8 cellular contexts compared by ENCODE assay signal in genomic region chr18:51153659-51154371, GRCh38. TPM values are rescaled to one million over a fixed set of nuclear protein-coding genes. Genes with fewer than 3 reads are reported as not detected.
A peak's percentile ranks its signal among the peaks of the same experiment; 100 is the strongest.
DNase-seq lines count a peak whose midpoint lies in the region; ATAC-seq and TF ChIP-seq lines count a peak whose summit lies in the region.

No MANE protein-coding gene starts in this region.

- H3K4me2 ChIP-seq in KMS-11, result peak overlapping the region; percentile 100

- peak overlapping the region; percentile 68 for H2AFZ ChIP-seq in KMS-11 (ENCODE audit: low read depth)

- H4K20me1 ChIP-seq in KMS-11 (ENCODE audit: insufficient read depth), result no peaks in the 10 kb centered on the region

- H3K36me3 ChIP-seq in KMS-11 (ENCODE audit: insufficient read depth) (no peaks in the 10 kb centered on the region), ascending aorta (no peaks in the 10 kb centered on the region)

- H3K4me1 ChIP-seq in KMS-11 (ENCODE audit: low read depth, poor library complexity, severe bottlenecking) (peaks cover 92% of the 10 kb centered on the region), ascending aorta (no peaks in the 10 kb centered on the region)

- TF ChIP-seq CTCF in KMS-11 (conservative IDR thresholded peaks at IDR 0.05; ENCODE audit: low read depth, low read length) (no peak; the same call in 1 of the 2 replicates), ascending aorta (IDR thresholded peaks at IDR 0.05) (no peak)

- no peaks in the 10 kb centered on the region for H3K27me3 ChIP-seq in KMS-11 (ENCODE audit: insufficient read depth, low read depth)
- no peaks in the 10 kb centered on the region for H3K27me3 ChIP-seq in ascending aorta

- intact Hi-C loops in ascending aorta (cut with DNase I), result no loop called here

- H3K79me2 ChIP-seq in KMS-11 (ENCODE audit: insufficient read depth, low read depth), result no peaks in the 10 kb centered on the region

- ATAC-seq in GM21515 (IDR thresholded peaks at IDR 0.05; ENCODE audit: unreplicated experiment), result peak; percentile 82

- CTCF ChIA-PET in HEK293T (lab: Yijun Ruan, JAX), result no interaction called here

- H3K4me3 ChIP-seq in KMS-11 (IDR thresholded peaks at IDR 0.05; ENCODE audit: insufficient read depth, low read depth, low read length), result peak overlapping the region; percentile 52
- no peak overlapping the region for H3K4me3 ChIP-seq in ascending aorta

- no peaks in the 10 kb centered on the region for H3K9me3 ChIP-seq in ascending aorta

- peak; percentile 96 for DNase-seq in GF-D8 (lab: John Stamatoyannopoulos, UW)
- DNase-seq in activated gamma-delta T cell treated with Interleukin-2 at 50 U/mL for 16 hours, result peak; percentile 42
- DNase-seq in stimulated activated CD8-positive, alpha-beta memory T cell treated with anti-CD3 and anti-CD28 coated beads, Interleukin-15, amount 100 ng/mL, for 24 hours (ENCODE audit: low read depth), result peak; percentile 26
- no peak for DNase-seq in HEK293T (ENCODE audit: extremely low spot score)
- no peak for DNase-seq in NCI-H2196 treated with DMSO at 0.1 percent for 48 hours (lab: John Stamatoyannopoulos, UW; ENCODE audit: unreplicated experiment)
- DNase-seq in ascending aorta (ENCODE audit: low spot score in 2 of 2), result no peak

- POLR2A ChIA-PET in HEK293T (lab: Yijun Ruan, JAX), result no interaction called here

- peak overlapping the region; percentile 91 for H3K9ac ChIP-seq in KMS-11

- peak overlapping the region; percentile 99 for H3K27ac ChIP-seq in KMS-11
- no peak overlapping the region for H3K27ac ChIP-seq in ascending aorta

TF ChIP-seq in HEK293T, 16 proteins besides CTCF, POLR2A, EP300 and RAD21:
- no peak for TF ChIP-seq LEF1 (IDR thresholded peaks at IDR 0.05; ENCODE audit: borderline replicate concordance)
TF ChIP-seq in HEK293T: peak in this region for 0.

RNA-seq across cellular contexts. Expression of gene MEX3C, which starts 43.7 kb away (rescaled TPM):
- 97.7 TPM for total RNA-seq in ascending aorta

Comparison
In these comparisons a context has a peak if more than half of its experiments do, and no peak if none do; other contexts are left out.
1. DNase-seq: peak in GF-D8 (single experiment), activated gamma-delta T cell treated with Interleukin-2 at 50 U/mL for 16 hours (single experiment) and stimulated activated CD8-positive, alpha-beta memory T cell treated with anti-CD3 and anti-CD28 coated beads, Interleukin-15, amount 100 ng/mL, for 24 hours (single experiment); none in HEK293T (single experiment), NCI-H2196 treated with DMSO at 0.1 percent for 48 hours (single experiment) and ascending aorta (0 of 2).